In the genomic region with DNA sequence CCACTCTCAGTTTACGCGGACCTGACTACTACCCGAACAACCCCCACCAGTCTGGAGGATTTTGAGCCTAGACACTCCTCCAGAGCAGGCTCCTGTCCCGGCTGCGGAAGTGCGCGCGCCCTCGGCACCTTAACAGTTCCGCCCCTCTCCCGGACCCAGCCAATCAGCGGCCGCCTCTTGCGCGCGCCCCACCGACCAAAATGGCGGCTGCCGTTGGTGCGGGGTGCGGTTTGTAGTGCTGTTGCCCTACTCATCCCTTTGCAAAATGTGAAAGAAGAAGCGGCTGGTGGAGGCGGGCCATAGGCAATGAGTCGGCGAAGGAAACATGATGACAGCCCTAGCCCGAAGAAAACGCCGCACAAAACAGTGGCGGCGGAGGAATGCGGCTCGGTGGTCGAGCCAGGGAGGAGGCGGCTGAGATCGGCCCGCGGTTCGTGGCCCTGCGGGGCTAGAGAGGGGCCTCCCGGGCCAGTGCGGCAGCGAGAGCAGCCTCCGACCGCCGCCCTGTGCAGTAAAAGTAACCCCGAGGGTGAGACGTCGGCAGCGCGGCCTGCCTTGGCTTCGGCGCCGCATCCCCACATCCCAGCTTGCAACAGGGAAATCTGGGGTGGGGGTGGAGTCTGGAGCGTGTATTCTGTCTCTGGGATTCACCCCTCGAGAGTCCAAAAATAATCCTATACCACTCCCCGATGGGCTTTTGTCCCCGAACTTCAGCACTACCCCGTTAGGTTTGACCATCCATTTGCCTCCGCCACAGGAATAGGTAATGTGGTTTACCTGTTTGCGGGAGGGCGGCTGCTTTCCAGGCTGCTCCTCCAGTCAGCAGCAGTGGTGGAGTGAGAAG, we compare ENCODE assay signal across 1 cellular context.
TF ChIP-seq lines count a peak whose summit lies in the region.

A gene (plus strand): TSS at position 191 of the 844 bp plus-strand sequence. CDS start 116 bp downstream, at position 307.

TF ChIP-seq in liver, 16 proteins besides CTCF, POLR2A, EP300 and RAD21 (continued from another document):
- TF ChIP-seq, protein P1, sequence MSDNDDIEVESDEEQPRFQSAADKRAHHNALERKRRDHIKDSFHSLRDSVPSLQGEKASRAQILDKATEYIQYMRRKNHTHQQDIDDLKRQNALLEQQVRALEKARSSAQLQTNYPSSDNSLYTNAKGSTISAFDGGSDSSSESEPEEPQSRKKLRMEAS (IDR thresholded peaks at IDR 0.05) = no peak
- TF ChIP-seq FOXA1 (IDR thresholded peaks at IDR 0.05) = no peak
